In the genomic region with DNA sequence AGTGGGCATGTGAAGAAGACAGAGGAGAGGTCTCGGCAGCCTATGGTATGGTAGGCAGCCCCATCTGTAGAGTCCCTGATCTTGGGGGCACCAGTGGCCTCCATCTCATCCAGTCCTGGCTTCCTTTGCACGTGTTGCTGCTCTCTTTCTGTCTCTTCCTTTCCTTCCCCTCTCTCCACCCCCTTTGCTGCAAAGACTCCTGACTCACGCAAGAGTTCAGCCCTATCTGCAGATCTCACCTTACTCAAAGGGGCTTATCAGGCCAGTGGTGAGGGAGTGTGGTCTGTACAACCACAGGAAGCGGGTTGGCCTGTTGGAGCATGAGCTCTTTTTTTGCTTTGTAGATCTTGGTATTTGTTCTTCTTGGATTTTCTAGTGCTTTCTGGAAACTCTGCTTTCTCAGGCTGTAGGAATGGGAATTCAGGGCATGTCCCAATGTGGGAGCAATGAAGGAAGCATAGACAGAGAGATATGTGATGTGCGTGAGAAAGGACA, we compare ENCODE assay signal across 1 cellular context.
TF ChIP-seq lines count a peak whose summit lies in the region.

No MANE protein-coding gene starts in this region.

TF ChIP-seq in GM23338, 12 proteins besides CTCF, POLR2A, EP300 and RAD21 (continued from another document):
- TF ChIP-seq, protein P1, sequence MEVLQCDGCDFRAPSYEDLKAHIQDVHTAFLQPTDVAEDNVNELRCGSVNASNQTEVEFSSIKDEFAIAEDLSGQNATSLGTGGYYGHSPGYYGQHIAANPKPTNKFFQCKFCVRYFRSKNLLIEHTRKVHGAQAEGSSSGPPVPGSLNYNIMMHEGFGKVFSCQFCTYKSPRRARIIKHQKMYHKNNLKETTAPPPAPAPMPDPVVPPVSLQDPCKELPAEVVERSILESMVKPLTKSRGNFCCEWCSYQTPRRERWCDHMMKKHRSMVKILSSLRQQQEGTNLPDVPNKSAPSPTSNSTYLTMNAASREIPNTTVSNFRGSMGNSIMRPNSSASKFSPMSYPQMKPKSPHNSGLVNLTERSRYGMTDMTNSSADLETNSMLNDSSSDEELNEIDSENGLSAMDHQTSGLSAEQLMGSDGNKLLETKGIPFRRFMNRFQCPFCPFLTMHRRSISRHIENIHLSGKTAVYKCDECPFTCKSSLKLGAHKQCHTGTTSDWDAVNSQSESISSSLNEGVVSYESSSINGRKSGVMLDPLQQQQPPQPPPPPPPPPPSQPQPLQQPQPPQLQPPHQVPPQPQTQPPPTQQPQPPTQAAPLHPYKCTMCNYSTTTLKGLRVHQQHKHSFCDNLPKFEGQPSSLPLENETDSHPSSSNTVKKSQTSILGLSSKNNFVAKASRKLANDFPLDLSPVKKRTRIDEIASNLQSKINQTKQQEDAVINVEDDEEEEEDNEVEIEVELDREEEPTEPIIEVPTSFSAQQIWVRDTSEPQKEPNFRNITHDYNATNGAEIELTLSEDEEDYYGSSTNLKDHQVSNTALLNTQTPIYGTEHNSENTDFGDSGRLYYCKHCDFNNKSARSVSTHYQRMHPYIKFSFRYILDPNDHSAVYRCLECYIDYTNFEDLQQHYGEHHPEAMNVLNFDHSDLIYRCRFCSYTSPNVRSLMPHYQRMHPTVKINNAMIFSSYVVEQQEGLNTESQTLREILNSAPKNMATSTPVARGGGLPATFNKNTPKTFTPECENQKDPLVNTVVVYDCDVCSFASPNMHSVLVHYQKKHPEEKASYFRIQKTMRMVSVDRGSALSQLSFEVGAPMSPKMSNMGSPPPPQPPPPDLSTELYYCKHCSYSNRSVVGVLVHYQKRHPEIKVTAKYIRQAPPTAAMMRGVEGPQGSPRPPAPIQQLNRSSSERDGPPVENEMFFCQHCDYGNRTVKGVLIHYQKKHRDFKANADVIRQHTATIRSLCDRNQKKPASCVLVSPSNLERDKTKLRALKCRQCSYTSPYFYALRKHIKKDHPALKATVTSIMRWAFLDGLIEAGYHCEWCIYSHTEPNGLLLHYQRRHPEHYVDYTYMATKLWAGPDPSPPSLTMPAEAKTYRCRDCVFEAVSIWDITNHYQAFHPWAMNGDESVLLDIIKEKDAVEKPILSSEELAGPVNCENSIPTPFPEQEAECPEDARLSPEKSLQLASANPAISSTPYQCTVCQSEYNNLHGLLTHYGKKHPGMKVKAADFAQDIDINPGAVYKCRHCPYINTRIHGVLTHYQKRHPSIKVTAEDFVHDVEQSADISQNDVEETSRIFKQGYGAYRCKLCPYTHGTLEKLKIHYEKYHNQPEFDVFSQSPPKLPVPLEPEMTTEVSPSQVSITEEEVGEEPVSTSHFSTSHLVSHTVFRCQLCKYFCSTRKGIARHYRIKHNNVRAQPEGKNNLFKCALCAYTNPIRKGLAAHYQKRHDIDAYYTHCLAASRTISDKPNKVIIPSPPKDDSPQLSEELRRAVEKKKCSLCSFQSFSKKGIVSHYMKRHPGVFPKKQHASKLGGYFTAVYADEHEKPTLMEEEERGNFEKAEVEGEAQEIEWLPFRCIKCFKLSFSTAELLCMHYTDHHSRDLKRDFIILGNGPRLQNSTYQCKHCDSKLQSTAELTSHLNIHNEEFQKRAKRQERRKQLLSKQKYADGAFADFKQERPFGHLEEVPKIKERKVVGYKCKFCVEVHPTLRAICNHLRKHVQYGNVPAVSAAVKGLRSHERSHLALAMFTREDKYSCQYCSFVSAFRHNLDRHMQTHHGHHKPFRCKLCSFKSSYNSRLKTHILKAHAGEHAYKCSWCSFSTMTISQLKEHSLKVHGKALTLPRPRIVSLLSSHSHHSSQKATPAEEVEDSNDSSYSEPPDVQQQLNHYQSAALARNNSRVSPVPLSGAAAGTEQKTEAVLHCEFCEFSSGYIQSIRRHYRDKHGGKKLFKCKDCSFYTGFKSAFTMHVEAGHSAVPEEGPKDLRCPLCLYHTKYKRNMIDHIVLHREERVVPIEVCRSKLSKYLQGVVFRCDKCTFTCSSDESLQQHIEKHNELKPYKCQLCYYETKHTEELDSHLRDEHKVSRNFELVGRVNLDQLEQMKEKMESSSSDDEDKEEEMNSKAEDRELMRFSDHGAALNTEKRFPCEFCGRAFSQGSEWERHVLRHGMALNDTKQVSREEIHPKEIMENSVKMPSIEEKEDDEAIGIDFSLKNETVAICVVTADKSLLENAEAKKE (CRISPR knock-in tag; IDR thresholded peaks at IDR 0.05), result no peak
- TF ChIP-seq ZNF114 (CRISPR knock-in tag; IDR thresholded peaks at IDR 0.05) (no peak), NANOG (IDR thresholded peaks at IDR 0.05; ENCODE audit: borderline replicate concordance) (no peak), STAT1 (IDR thresholded peaks at IDR 0.05; ENCODE audit: unreplicated experiment) (no peak), JUNB (IDR thresholded peaks at IDR 0.05; ENCODE audit: unreplicated experiment) (no peak), ZNF331 (CRISPR knock-in tag; IDR thresholded peaks at IDR 0.05; ENCODE audit: low read depth) (no peak)
- TF ChIP-seq, protein P2, sequence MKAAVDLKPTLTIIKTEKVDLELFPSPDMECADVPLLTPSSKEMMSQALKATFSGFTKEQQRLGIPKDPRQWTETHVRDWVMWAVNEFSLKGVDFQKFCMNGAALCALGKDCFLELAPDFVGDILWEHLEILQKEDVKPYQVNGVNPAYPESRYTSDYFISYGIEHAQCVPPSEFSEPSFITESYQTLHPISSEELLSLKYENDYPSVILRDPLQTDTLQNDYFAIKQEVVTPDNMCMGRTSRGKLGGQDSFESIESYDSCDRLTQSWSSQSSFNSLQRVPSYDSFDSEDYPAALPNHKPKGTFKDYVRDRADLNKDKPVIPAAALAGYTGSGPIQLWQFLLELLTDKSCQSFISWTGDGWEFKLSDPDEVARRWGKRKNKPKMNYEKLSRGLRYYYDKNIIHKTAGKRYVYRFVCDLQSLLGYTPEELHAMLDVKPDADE (IDR thresholded peaks at IDR 0.05), result no peak
- TF ChIP-seq, protein P3, sequence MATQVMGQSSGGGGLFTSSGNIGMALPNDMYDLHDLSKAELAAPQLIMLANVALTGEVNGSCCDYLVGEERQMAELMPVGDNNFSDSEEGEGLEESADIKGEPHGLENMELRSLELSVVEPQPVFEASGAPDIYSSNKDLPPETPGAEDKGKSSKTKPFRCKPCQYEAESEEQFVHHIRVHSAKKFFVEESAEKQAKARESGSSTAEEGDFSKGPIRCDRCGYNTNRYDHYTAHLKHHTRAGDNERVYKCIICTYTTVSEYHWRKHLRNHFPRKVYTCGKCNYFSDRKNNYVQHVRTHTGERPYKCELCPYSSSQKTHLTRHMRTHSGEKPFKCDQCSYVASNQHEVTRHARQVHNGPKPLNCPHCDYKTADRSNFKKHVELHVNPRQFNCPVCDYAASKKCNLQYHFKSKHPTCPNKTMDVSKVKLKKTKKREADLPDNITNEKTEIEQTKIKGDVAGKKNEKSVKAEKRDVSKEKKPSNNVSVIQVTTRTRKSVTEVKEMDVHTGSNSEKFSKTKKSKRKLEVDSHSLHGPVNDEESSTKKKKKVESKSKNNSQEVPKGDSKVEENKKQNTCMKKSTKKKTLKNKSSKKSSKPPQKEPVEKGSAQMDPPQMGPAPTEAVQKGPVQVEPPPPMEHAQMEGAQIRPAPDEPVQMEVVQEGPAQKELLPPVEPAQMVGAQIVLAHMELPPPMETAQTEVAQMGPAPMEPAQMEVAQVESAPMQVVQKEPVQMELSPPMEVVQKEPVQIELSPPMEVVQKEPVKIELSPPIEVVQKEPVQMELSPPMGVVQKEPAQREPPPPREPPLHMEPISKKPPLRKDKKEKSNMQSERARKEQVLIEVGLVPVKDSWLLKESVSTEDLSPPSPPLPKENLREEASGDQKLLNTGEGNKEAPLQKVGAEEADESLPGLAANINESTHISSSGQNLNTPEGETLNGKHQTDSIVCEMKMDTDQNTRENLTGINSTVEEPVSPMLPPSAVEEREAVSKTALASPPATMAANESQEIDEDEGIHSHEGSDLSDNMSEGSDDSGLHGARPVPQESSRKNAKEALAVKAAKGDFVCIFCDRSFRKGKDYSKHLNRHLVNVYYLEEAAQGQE (IDR thresholded peaks at IDR 0.05; ENCODE audit: unreplicated experiment), result no peak
